ENCODE assay signal across 8 cellular contexts in the genomic region with DNA sequence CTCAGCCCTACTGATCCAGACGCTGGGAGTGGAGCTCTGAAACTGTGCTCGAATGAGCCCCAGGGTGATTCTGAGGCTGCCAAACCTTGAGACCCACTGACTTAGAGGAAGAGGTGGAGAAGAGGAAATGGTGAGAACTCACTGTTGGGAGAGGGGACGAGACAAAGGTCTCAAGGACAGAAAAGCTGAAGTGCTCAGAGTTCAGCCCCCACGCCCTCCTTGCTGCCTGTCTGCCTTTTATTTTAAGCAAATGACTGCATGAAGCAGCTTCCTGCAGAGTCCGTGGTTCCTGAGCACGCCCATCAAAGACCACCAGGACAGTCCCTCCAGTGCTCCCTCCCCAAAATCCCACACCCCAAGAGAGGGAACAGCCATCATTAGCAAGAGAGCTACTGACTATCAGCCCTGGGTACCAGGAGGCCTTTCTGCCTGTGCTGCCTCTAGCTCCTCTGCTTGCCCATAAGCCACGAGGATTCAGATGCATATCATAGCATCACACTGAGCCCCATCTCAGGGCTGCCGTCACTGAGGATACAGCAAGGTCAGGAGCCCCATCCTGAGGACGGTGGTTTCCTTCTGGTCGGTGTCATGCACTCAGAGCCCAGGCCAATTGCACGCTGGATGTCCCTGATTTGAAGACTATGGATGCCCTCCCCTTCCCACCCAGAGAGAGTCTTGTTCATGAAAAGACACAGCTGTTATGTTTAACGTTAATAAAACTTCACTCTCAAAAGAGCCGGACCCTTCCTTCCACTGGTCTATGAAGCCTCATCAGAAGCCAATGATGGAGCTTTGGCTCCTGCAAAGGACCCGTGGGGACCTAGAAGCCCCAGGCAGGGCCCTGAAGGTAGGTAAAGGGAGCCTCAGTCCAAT.
DNase-seq lines count a peak whose midpoint lies in the region; ATAC-seq and TF ChIP-seq lines count a peak whose summit lies in the region.

No MANE protein-coding gene starts in this region.

- H3K79me2 ChIP-seq in OCI-LY3 (ENCODE audit: low read length), result peaks cover 84% of the 10 kb centered on the region

- H3K9me3 Mint-ChIP-seq in nephron progenitor cell, result no peaks in the 10 kb centered on the region

- peak overlapping the region; percentile 57 for H3K4me2 ChIP-seq in OCI-LY3 (ENCODE audit: low read length)

- no peak for ATAC-seq in GM18520 (IDR thresholded peaks at IDR 0.05; ENCODE audit: unreplicated experiment)
- ATAC-seq in HG03521 (IDR thresholded peaks at IDR 0.05; ENCODE audit: unreplicated experiment), result no peak
- no peak for ATAC-seq in HG03039 (IDR thresholded peaks at IDR 0.05; ENCODE audit: unreplicated experiment)

- peaks cover 25% of the 10 kb centered on the region for H3K36me3 Mint-ChIP-seq in nephron progenitor cell (ENCODE audit: low read depth)

- no peaks in the 10 kb centered on the region for H3K27me3 ChIP-seq in OCI-LY3 (ENCODE audit: low read depth, low read length)

- TF ChIP-seq CTCF in OCI-LY3 (IDR thresholded peaks at IDR 0.05; ENCODE audit: low read depth, low read length) (no peak), nephron progenitor cell (IDR thresholded peaks at IDR 0.05) (no peak), foreskin fibroblast (IDR thresholded peaks at IDR 0.05; ENCODE audit: low read depth, low read length) (no peak)

- H3K4me3 Mint-ChIP-seq in nephron progenitor cell, result peak overlapping the region; percentile 60

- peaks cover 51% of the 10 kb centered on the region for H4K20me1 ChIP-seq in OCI-LY3 (ENCODE audit: insufficient read depth, low read length)

- peak overlapping the region; percentile 40 for H3K27ac ChIP-seq in OCI-LY3 (ENCODE audit: low read length)
- H3K27ac ChIP-seq in caudate nucleus (ENCODE audit: low read depth, low read length), result peak overlapping the region; percentile 53

- peaks cover 49% of the 10 kb centered on the region for H3K36me3 ChIP-seq in OCI-LY3 (replicated peaks; ENCODE audit: low read depth, low read length)

- H3K27ac Mint-ChIP-seq in nephron progenitor cell, result peak overlapping the region; percentile 36

- H3K9ac ChIP-seq in OCI-LY3 (ENCODE audit: low read length), result peak overlapping the region; percentile 49; the same call in 1 of the 2 replicates

- H3K4me1 Mint-ChIP-seq in nephron progenitor cell, result peaks cover 93% of the 10 kb centered on the region

- no peaks in the 10 kb centered on the region for H3K27me3 Mint-ChIP-seq in nephron progenitor cell (ENCODE audit: low read depth, poor library complexity)

- H3K9me3 ChIP-seq in OCI-LY3 (ENCODE audit: insufficient read depth, low read length), result no peaks in the 10 kb centered on the region

- no peak overlapping the region for H2AFZ ChIP-seq in OCI-LY3 (ENCODE audit: low read depth, low read length)

- DNase-seq in GDM1 (lab: John Stamatoyannopoulos, UW) (peak; percentile 19), caudate nucleus (lab: John Stamatoyannopoulos, UW) (no peak), nephron progenitor cell (no peak), foreskin fibroblast (no peak)

- H3K4me3 ChIP-seq in OCI-LY3 (ENCODE audit: low read length), result peak overlapping the region; percentile 8; the same call in 1 of the 2 replicates
- H3K4me3 ChIP-seq in foreskin fibroblast (ENCODE audit: low read depth in 1 of 2, low read length in 2 of 2), result no peak overlapping the region

- peaks cover 96% of the 10 kb centered on the region for H3K4me1 ChIP-seq in OCI-LY3 (ENCODE audit: low read length)
